ENCODE assay signal across 8 cellular contexts in the genomic region with DNA sequence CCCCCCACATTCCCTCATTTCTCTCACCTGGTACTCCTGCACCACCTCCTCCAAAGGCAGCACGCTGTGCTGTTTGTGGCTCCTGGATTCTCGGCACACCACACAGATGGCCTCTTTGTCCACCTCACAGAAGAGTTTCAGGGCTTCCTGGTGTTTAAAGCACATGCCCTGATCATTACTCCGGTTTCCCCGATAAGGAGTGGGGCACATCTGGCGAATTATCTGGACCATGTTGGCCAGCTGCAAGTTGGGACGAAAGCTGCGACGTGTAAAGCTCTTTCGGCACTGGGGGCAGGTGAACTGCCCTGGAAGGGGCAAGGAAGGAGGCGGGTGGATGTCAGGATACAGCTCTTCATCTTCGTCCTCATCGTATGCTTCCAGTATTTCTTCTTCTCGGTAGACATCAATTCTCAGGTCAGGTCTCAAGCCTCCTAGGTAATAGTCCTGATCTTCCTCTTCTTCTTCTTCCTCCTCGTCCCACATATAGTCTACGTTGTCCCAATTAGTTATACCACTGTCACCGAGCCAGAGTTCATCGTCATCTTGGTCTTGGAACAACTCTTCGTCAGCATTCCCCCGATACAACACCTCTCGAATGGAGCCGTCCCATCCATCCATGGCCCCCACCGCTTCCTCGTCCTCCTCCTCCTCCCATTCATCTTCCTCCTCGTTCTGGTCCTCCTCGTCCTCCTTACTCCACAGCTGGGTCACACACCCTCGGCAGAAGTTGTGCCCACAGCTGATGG. TPM values are rescaled to one million over a fixed set of nuclear protein-coding genes. Genes with fewer than 3 reads are reported as not detected.
DNase-seq lines count a peak whose midpoint lies in the region; ATAC-seq and TF ChIP-seq lines count a peak whose summit lies in the region.

No MANE protein-coding gene starts in this region.

- no peak for ATAC-seq in natural killer cell
- no peak for ATAC-seq in HG03039 (IDR thresholded peaks at IDR 0.05; ENCODE audit: unreplicated experiment)

- H3K4me3 Mint-ChIP-seq in natural killer cell, result peak overlapping the region; percentile 99

- peak overlapping the region; percentile 100 for H3K27ac ChIP-seq in colonic mucosa

- H3K27me3 ChIP-seq in BJ (ENCODE audit: control insufficient read depth, insufficient read depth, low read length) (no peaks in the 10 kb centered on the region), colonic mucosa (no peaks in the 10 kb centered on the region)

- no peaks in the 10 kb centered on the region for H3K4me1 ChIP-seq in colonic mucosa

- no peaks in the 10 kb centered on the region for H3K27me3 Mint-ChIP-seq in natural killer cell (ENCODE audit: low read depth in 2 of 2)

- H3K4me3 ChIP-seq in BJ (ENCODE audit: low read depth, low read length) (peak overlapping the region; percentile 75), colonic mucosa (peak overlapping the region; percentile 95)
- H3K4me3 ChIP-seq in Jurkat, Clone E6-1 (ENCODE audit: low read length), result peak overlapping the region; percentile 76

- no peaks in the 10 kb centered on the region for H3K36me3 Mint-ChIP-seq in natural killer cell

- H3K4me1 Mint-ChIP-seq in natural killer cell, result peaks cover 49 to 57% of the 10 kb centered on the region in 2 donors

- TF ChIP-seq CTCF in BJ (IDR thresholded peaks at IDR 0.05; ENCODE audit: insufficient read depth, low read depth, low read length) (no peak), colonic mucosa (IDR thresholded peaks at IDR 0.05) (no peak), natural killer cell (IDR thresholded peaks at IDR 0.05) (no peak)

- CTCF ChIA-PET in BJ (lab: Yijun Ruan, JAX), result interaction anchor here (0.6 to 2.0 kb wide), 2 partner anchors 9 to 53 kb away, joined by 3 to 6 read pairs; no protein-coding TSS in a partner anchor

- H3K9ac ChIP-seq in colonic mucosa (ENCODE audit: low read depth in 2 of 2, low read length in 2 of 2), result peak overlapping the region; percentile 99

- DNase-seq in BJ (ENCODE audit: low read depth), result no peak
- no peak for DNase-seq in Jurkat, Clone E6-1 (ENCODE audit: low read depth, low spot score)
- no peak for DNase-seq in colonic mucosa
- no peak for DNase-seq in natural killer cell
- DNase-seq in AG08395 (ENCODE audit: low spot score), result no peak
- no peak for DNase-seq in effector CD4-positive, alpha-beta T cell
- DNase-seq in RKO (ENCODE audit: low spot score), result no peak

- H3K9me3 ChIP-seq in colonic mucosa, result no peaks in the 10 kb centered on the region

- intact Hi-C loops in colonic mucosa (cut with DNase I), result loop anchor here (10.0 kb wide), 1 partner anchor 75 kb away; no protein-coding TSS in a partner anchor
- intact Hi-C loops in natural killer cell (cut with micrococcal nuclease), result loop anchor here (2.0 to 5.0 kb wide), 2 partner anchors 69 to 458 kb away; a partner anchor contains a TSS

- H3K9me3 Mint-ChIP-seq in natural killer cell, result no peaks in the 10 kb centered on the region

- POLR2A ChIA-PET in BJ (lab: Charles Lee), result no interaction called here

- peak overlapping the region; percentile 98 to 99 for H3K27ac Mint-ChIP-seq in natural killer cell

- H3K36me3 ChIP-seq in BJ (ENCODE audit: control insufficient read depth, insufficient read depth, low read length) (peaks cover 2% of the 10 kb centered on the region), colonic mucosa (no peaks in the 10 kb centered on the region)

RNA-seq across cellular contexts. Expression of a gene that starts 0.8 kb away (rescaled TPM):
- 6.3 and 6.7 TPM in 2 replicates for polyA plus RNA-seq in BJ (2011; rRNA removed)
- polyA minus RNA-seq in BJ (2011; rRNA and poly(A)+ RNA removed), result 5.7 and 6.4 TPM in 2 replicates
- polyA plus RNA-seq in Jurkat, Clone E6-1 (2012; ENCODE audit: insufficient read depth, insufficient read length), result 13.5 TPM
- total RNA-seq in colonic mucosa (10 to 100 TPM in 1 of 2 donors, 1 to 10 TPM in 1; 9.8 to 13.5 TPM), natural killer cell (10 to 100 TPM; 43.4 to 60.0 (median 44.4) TPM)

RNA-seq across cellular contexts. Expression of a gene that starts 16.4 kb away (rescaled TPM):
- 6,186 and 8,520 TPM in 2 replicates for polyA plus RNA-seq in BJ (2011; rRNA removed)
- 5,808 and 12,219 TPM in 2 replicates for polyA minus RNA-seq in BJ (2011; rRNA and poly(A)+ RNA removed)
- polyA plus RNA-seq in Jurkat, Clone E6-1 (2012; ENCODE audit: insufficient read depth, insufficient read length), result 3,610 TPM
- total RNA-seq in colonic mucosa (1,000 to 10,000 TPM; 1,252 to 1,403 TPM), natural killer cell (1,000 to 10,000 TPM; 1,089 to 1,233 (median 1,138) TPM)

RNA-seq across cellular contexts. Expression of a gene that starts 37.1 kb away (rescaled TPM):
- polyA plus RNA-seq in BJ (2011; rRNA removed), result 15.2 and 15.9 TPM in 2 replicates
- 5.5 and 8.2 TPM in 2 replicates for polyA minus RNA-seq in BJ (2011; rRNA and poly(A)+ RNA removed)
- polyA plus RNA-seq in Jurkat, Clone E6-1 (2012; ENCODE audit: insufficient read depth, insufficient read length), result 44.7 TPM
- total RNA-seq in colonic mucosa, result 10 to 100 TPM; 22.2 to 41.1 TPM
- total RNA-seq in natural killer cell, result 10 to 100 TPM; 33.4 to 41.6 (median 36.0) TPM

RNA-seq across cellular contexts. Expression of a gene that starts 55.2 kb away (rescaled TPM):
- 3.2 and 3.9 TPM in 2 replicates for polyA plus RNA-seq in BJ (2011; rRNA removed)
- polyA minus RNA-seq in BJ (2011; rRNA and poly(A)+ RNA removed), result 0.71 and 0.77 TPM in 2 replicates
- polyA plus RNA-seq in Jurkat, Clone E6-1 (2012; ENCODE audit: insufficient read depth, insufficient read length), result not detected
- 1 to 10 TPM; 6.8 to 8.7 TPM for total RNA-seq in colonic mucosa
- total RNA-seq in natural killer cell, result 1 to 10 TPM in 1 of 3 donors, under 1 TPM in 1, not detected in 1; 0.73 to 1.2 TPM
